Comparison of ENCODE assay signal across 23 cellular contexts in genomic region chr2:166895243-166895642, GRCh38. TPM values are rescaled to one million over a fixed set of nuclear protein-coding genes. Genes with fewer than 3 reads are reported as not detected.
DNase-seq lines count a peak whose midpoint lies in the region; FAIRE-seq and TF ChIP-seq lines count a peak whose summit lies in the region.
"Had no signal": no experiment of that assay in that cellular context is flagged by ENCODE, and none has a peak within 500 bp of the region (broad histone marks: within the 10 kb centered on the region; RNA-seq: fewer than 3 reads in every experiment).

No MANE protein-coding gene starts in this region.

- no peaks in the 10 kb centered on the region for H3K9me2 ChIP-seq in OCI-LY7 (ENCODE audit: insufficient read depth, low read length)
- H3K9me2 ChIP-seq: SK-N-SH had no signal

- peaks cover 2% of the 10 kb centered on the region for H3K27me3 Mint-ChIP-seq in neural progenitor cell (ENCODE audit: insufficient read depth, low read depth)

- H3K36me3 ChIP-seq in OCI-LY7 (ENCODE audit: insufficient read depth, low read length): no peaks in the 10 kb centered on the region
- no peaks in the 10 kb centered on the region for H3K36me3 ChIP-seq in neural progenitor cell
- H3K36me3 ChIP-seq: BE2C had no signal

- no peaks in the 10 kb centered on the region for H3K27me3 ChIP-seq in neural progenitor cell
- H3K27me3 ChIP-seq: BE2C had no signal

- no peaks in the 10 kb centered on the region for H3K4me1 Mint-ChIP-seq in neural progenitor cell

- intact Hi-C loops in OCI-LY7 (cut with micrococcal nuclease; ENCODE audit: unreplicated experiment): no loop called here

- no peak overlapping the region for H3K4me3 Mint-ChIP-seq in neural progenitor cell

- CTCF ChIA-PET in OCI-LY7 (lab: Charles Lee; ENCODE audit: unreplicated experiment): no interaction called here

- H3K9me3 ChIP-seq in OCI-LY7 (ENCODE audit: low read length) (no peaks in the 10 kb centered on the region), neural progenitor cell (ENCODE audit: low read depth) (no peaks in the 10 kb centered on the region)
- H3K9me3 ChIP-seq: BE2C, SK-N-SH had no signal

- no peak overlapping the region for H3K4me2 ChIP-seq in OCI-LY7 (ENCODE audit: low read length)
- no peak overlapping the region for H3K4me2 ChIP-seq in neural progenitor cell
- H3K4me2 ChIP-seq: SK-N-SH had no signal

- no peak overlapping the region for H3K27ac Mint-ChIP-seq in neural progenitor cell

- no peak for FAIRE-seq in H54 (lab: Jason Lieb, UNC)
- FAIRE-seq: G401.6, HTR-8/SVneo, RCC 7860 had no signal

- no peak overlapping the region for H3K9ac ChIP-seq in neural progenitor cell
- H3K9ac ChIP-seq: SK-N-SH had no signal

- no peak overlapping the region for H2AFZ ChIP-seq in OCI-LY7 (ENCODE audit: low read length)
- H2AFZ ChIP-seq in neural progenitor cell (replicated peaks): peak overlapping the region; percentile 19

- POLR2A ChIA-PET in OCI-LY7 (lab: Charles Lee): no interaction called here

- no peaks in the 10 kb centered on the region for H4K20me1 ChIP-seq in OCI-LY7 (ENCODE audit: insufficient read depth, low read length)
- no peaks in the 10 kb centered on the region for H4K20me1 ChIP-seq in neural progenitor cell (ENCODE audit: low read depth)

- no TSS peak for BruUV-seq in OCI-LY7 (replicated peaks; lab: Mats Ljungman, UMichigan)

- H3K9me3 Mint-ChIP-seq in neural progenitor cell: no peaks in the 10 kb centered on the region

- H3K36me3 Mint-ChIP-seq in neural progenitor cell: no peaks in the 10 kb centered on the region

- TF ChIP-seq CTCF in OCI-LY7 (conservative IDR thresholded peaks at IDR 0.05; ENCODE audit: low read length): 0 out of 2 replicates have a peak, but pooled peaks have one; percentile 12
- peak; percentile 20 for TF ChIP-seq CTCF in epithelial cell of proximal tubule (conservative IDR thresholded peaks at IDR 0.05; ENCODE audit: low read depth, low read length)
- peak; percentile 14 for TF ChIP-seq CTCF in neural progenitor cell (IDR thresholded peaks at IDR 0.05)

- no peak overlapping the region for H3K4me3 ChIP-seq in OCI-LY7 (ENCODE audit: low read depth, low read length, poor library complexity, severe bottlenecking)
- no peak overlapping the region for H3K4me3 ChIP-seq in epithelial cell of proximal tubule (ENCODE audit: low read depth, low read length)
- no peak overlapping the region for H3K4me3 ChIP-seq in neural progenitor cell

- H3K4me1 ChIP-seq in OCI-LY7 (ENCODE audit: insufficient read depth, low read length, poor library complexity, severe bottlenecking): no peaks in the 10 kb centered on the region
- peaks cover 4% of the 10 kb centered on the region for H3K4me1 ChIP-seq in neural progenitor cell
- H3K4me1 ChIP-seq: BE2C had no signal

- H3K79me2 ChIP-seq in OCI-LY7 (ENCODE audit: insufficient read depth, low read depth, low read length) (no peaks in the 10 kb centered on the region), neural progenitor cell (ENCODE audit: low read depth) (no peaks in the 10 kb centered on the region)

- DNase-seq in DMS53 (lab: John Stamatoyannopoulos, UW) (peak; percentile 16), DMS53 treated with DMSO at 0.1 percent for 48 hours (lab: John Stamatoyannopoulos, UW; ENCODE audit: unreplicated experiment) (no peak), OCI-LY7 (ENCODE audit: low spot score) (no peak), epithelial cell of proximal tubule (ENCODE audit: low read depth) (no peak), neural progenitor cell (ENCODE audit: low spot score) (no peak), H54 (ENCODE audit: insufficient read length, low spot score) (no peak), Ammon's horn (ENCODE audit: low spot score) (no peak), NCI-H187 treated with DMSO at 0.1 percent for 48 hours (lab: John Stamatoyannopoulos, UW) (no peak)
- DNase-seq: BE2C, Calu3, KBM-7, MM.1S, NCI-H2029 treated with DMSO at 0.1 percent for 48 hours, NCI-H526 treated with DMSO at 0.1 percent for 48 hours, OCI-M1, SK-N-SH, SW 1271 had no signal

- no peaks in the 10 kb centered on the region for H3F3A ChIP-seq in neural progenitor cell (ENCODE audit: low read depth)

- no peak for TF ChIP-seq POLR2A in H54 (IDR thresholded peaks at IDR 0.05; ENCODE audit: low read depth, low read length)

- H3K27ac ChIP-seq in OCI-LY7 (ENCODE audit: low read depth, low read length, poor library complexity, severe bottlenecking) (no peak overlapping the region), neural progenitor cell (no peak overlapping the region)
- H3K27ac ChIP-seq: 22Rv1 had no signal

RNA-seq across cellular contexts. Expression of gene XIRP2, which starts 7.0 kb away (rescaled TPM):
- total RNA-seq in OCI-LY7 (2014; rRNA removed; shearing (Covaris generic)): not detected in 2 replicates
- total RNA-seq in OCI-LY7 (2022) (not detected in 2 replicates), epithelial cell of proximal tubule (not detected in 2 replicates), neural progenitor cell (ENCODE audit: low replicate concordance) (not detected in 2 replicates)
- total RNA-seq: Calu3, H4, NCI-H460 had no signal
